In genomic region chr9:73143606-73144328, GRCh38 we compare ENCODE assay signal across 1 cellular context.
TF ChIP-seq lines count a peak whose summit lies in the region.

No MANE protein-coding gene starts in this region.

TF ChIP-seq in IMR-90, 13 proteins besides CTCF, POLR2A, EP300 and RAD21 (continued from another document):
- no peak for TF ChIP-seq RCOR1 (IDR thresholded peaks at IDR 0.05; ENCODE audit: insufficient replicate concordance, low read length)
